In the genomic region with DNA sequence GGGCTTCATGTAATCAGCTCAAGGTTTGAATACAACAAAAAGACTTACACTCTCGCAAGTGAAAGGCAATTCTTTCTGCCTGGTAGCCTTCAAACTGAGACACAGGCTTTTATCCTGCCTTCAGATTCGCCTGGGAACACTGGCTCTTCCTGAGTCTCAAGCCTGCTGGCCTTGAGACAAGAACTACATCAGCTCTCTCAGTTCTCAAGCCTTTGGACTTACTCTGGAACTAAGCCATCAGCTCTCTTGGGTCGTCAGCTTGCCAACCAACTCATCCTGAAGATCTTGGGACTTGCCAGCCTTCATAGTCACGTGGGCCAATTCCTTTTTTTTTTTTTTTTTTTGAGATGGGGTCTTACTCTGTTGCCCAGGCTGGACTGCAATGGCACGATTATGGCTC, we compare ENCODE assay signal across 15 cellular contexts. TPM values are rescaled to one million over a fixed set of nuclear protein-coding genes. Genes with fewer than 3 reads are reported as not detected.
DNase-seq lines count a peak whose midpoint lies in the region; ATAC-seq, FAIRE-seq and TF ChIP-seq lines count a peak whose summit lies in the region.
"Had no signal": no experiment of that assay in that cellular context is flagged by ENCODE, and none has a peak within 500 bp of the region (broad histone marks: within the 10 kb centered on the region; RNA-seq: fewer than 3 reads in every experiment).

No MANE protein-coding gene starts in this region.

- H3K4me1 ChIP-seq in fibroblast of lung (ENCODE audit: control insufficient read depth, extremely low read depth, insufficient read depth, low read length) (no peaks in the 10 kb centered on the region), testis (peaks cover 24% of the 10 kb centered on the region)

- H3K4me1 Mint-ChIP-seq in WTC11, result peaks cover 4% of the 10 kb centered on the region; the same call in 1 of the 2 replicates

- H3K9me3 Mint-ChIP-seq in WTC11, result no peaks in the 10 kb centered on the region
- H3K9me3 Mint-ChIP-seq: naive thymus-derived CD4-positive, alpha-beta T cell had no signal

- peaks cover 14% of the 10 kb centered on the region; the same call in 1 of the 2 replicates for H3K36me3 Mint-ChIP-seq in WTC11

- no peaks in the 10 kb centered on the region for H3K79me2 ChIP-seq in fibroblast of lung (ENCODE audit: control insufficient read depth, insufficient read depth, low read length)

- WGBS in testis, 2 donors, result 41 to 49% methylated on average over 5 of the region's 5 CpGs

- peaks cover 1% of the 10 kb centered on the region for H3K36me3 ChIP-seq in fibroblast of lung (ENCODE audit: control insufficient read depth, insufficient read depth, low read length)
- H3K36me3 ChIP-seq in testis (ENCODE audit: low read depth, missing control alignments), result no peaks in the 10 kb centered on the region

- ATAC-seq in WTC11 (no peak), GM21723 (IDR thresholded peaks at IDR 0.05; ENCODE audit: unreplicated experiment) (no peak)
- ATAC-seq: naive thymus-derived CD4-positive, alpha-beta T cell had no signal

- no peak for DNase-seq in WTC11 (ENCODE audit: low spot score)
- peak; percentile 47 to 71 for DNase-seq in fibroblast of lung (ENCODE audit: low read depth in 2 of 2)
- DNase-seq in myocyte (ENCODE audit: low read depth), result peak; percentile 57
- peak; percentile 82 for DNase-seq in testis
- no peak for DNase-seq in frontal cortex (ENCODE audit: low spot score in 2 of 2)
- DNase-seq in T1000 (lab: John Stamatoyannopoulos, UW), result no peak
- no peak for DNase-seq in NCI-H1436 treated with DMSO at 0.1 percent for 48 hours (lab: John Stamatoyannopoulos, UW)
- DNase-seq: CD4-positive, CD25-positive, alpha-beta regulatory T cell; central memory CD4-positive, alpha-beta T cell; GDM1; naive thymus-derived CD4-positive, alpha-beta T cell; NCI-H1417 treated with DMSO at 0.1 percent for 48 hours had no signal

- H3K27ac Mint-ChIP-seq in WTC11, result peak overlapping the region; percentile 78; the same call in 1 of the 2 replicates

- H3K27me3 Mint-ChIP-seq in WTC11 (ENCODE audit: low read depth), result peaks cover 1% of the 10 kb centered on the region; the same call in 1 of the 2 replicates
- H3K27me3 Mint-ChIP-seq: CD4-positive, CD25-positive, alpha-beta regulatory T cell; naive thymus-derived CD4-positive, alpha-beta T cell had no signal

- no peak overlapping the region for H3K4me2 ChIP-seq in fibroblast of lung (ENCODE audit: extremely low read depth, insufficient read depth, low read length)

- H3K4me3 Mint-ChIP-seq in WTC11, result no peak overlapping the region
- H3K4me3 Mint-ChIP-seq: naive thymus-derived CD4-positive, alpha-beta T cell had no signal

- TF ChIP-seq CTCF in WTC11 (IDR thresholded peaks at IDR 0.05) (no peak), fibroblast of lung (conservative IDR thresholded peaks at IDR 0.05 in 1 of 2, IDR thresholded peaks at IDR 0.05 in 1 of 2; ENCODE audit: low read depth in 1 of 2, low read length in 2 of 2) (no peak), testis (IDR thresholded peaks at IDR 0.05) (no peak)

- H3K4me3 ChIP-seq in fibroblast of lung (replicated peaks in 1 of 4; ENCODE audit: control extremely low read depth in 1 of 4, insufficient read depth in 1 of 4, low read depth in 3 of 4, low read length in 4 of 4), result no peak overlapping the region
- H3K4me3 ChIP-seq in testis, result no peak overlapping the region

- POLR2A ChIA-PET in WTC11 (lab: Charles Lee), result interaction anchor here (0.6 to 0.7 kb wide), 2 partner anchors 308 to 1384 kb away, joined by 3 to 4 read pairs; no protein-coding TSS in a partner anchor

- intact Hi-C loops in testis (cut with DNase I; ENCODE audit: low total_unique reads), result no loop called here

- H4K20me1 ChIP-seq in fibroblast of lung (ENCODE audit: control insufficient read depth, extremely low read depth, insufficient read depth, low read length), result no peaks in the 10 kb centered on the region

- no peak for FAIRE-seq in frontal cortex (lab: Jason Lieb, UNC)

- no peak for TF ChIP-seq POLR2A in testis (IDR thresholded peaks at IDR 0.05)

- CTCF ChIA-PET in WTC11 (lab: Charles Lee), result interaction anchor here (0.6 to 2.9 kb wide), 9 partner anchors 10 to 191 kb away, joined by 3 to 17 read pairs (median 4); no protein-coding TSS in a partner anchor

- no peak overlapping the region for H3K9ac ChIP-seq in fibroblast of lung (ENCODE audit: insufficient read depth, low read length)

- no peak overlapping the region for H2AFZ ChIP-seq in fibroblast of lung (ENCODE audit: low read length)

- H3K27ac ChIP-seq in fibroblast of lung (ENCODE audit: insufficient read depth, low read length), result no peak overlapping the region
- H3K27ac ChIP-seq in testis, result peak overlapping the region; percentile 74 to 81
- H3K27ac ChIP-seq: VCaP had no signal

- H3K9me3 ChIP-seq in fibroblast of lung (ENCODE audit: control insufficient read depth, insufficient read depth, low read depth, low read length), result no peaks in the 10 kb centered on the region
- no peaks in the 10 kb centered on the region for H3K9me3 ChIP-seq in testis

- H3K27me3 ChIP-seq in fibroblast of lung (ENCODE audit: control insufficient read depth, insufficient read depth, low read length) (no peaks in the 10 kb centered on the region), testis (no peaks in the 10 kb centered on the region)

TF ChIP-seq in WTC11, 78 proteins besides CTCF, POLR2A, EP300 and RAD21:
- TF ChIP-seq ZNF121 (CRISPR knock-in tag; IDR thresholded peaks at IDR 0.05) (0 out of 2 replicates have a peak, but pooled peaks have one; percentile 52), PREB (CRISPR knock-in tag; IDR thresholded peaks at IDR 0.05; ENCODE audit: borderline replicate concordance) (no peak)

RNA-seq across cellular contexts. Expression of gene LRRC10B, which starts 35.7 kb away (rescaled TPM):
- total RNA-seq in WTC11 (2021), result 1.1 to 1.5 TPM (median 1.3 TPM) in 3 replicates
- under 0.01 and 0.17 TPM in 2 replicates for total RNA-seq in fibroblast of lung
- polyA plus RNA-seq in fibroblast of lung, result 0.02 TPM in 1 of 2 replicates, not detected in the other
- polyA plus RNA-seq in fibroblast of lung (2012), result not detected in 2 replicates
- polyA minus RNA-seq in fibroblast of lung (ENCODE audit: low replicate concordance), result not detected in 2 replicates
- not detected in 2 replicates for total RNA-seq in myocyte
- not detected for polyA plus RNA-seq in myocyte (2012)
- 1 to 10 TPM; 4.8 to 6.4 TPM for total RNA-seq in testis
- 5.5 TPM for polyA plus RNA-seq in testis (ENCODE audit: insufficient read depth, low read depth, low replicate concordance)
- 2.9 TPM for total RNA-seq in frontal cortex
- total RNA-seq: CD4-positive, CD25-positive, alpha-beta regulatory T cell; epithelial cell of proximal tubule; naive thymus-derived CD4-positive, alpha-beta T cell had no signal
- polyA plus RNA-seq: CD4-positive, CD25-positive, alpha-beta regulatory T cell; naive thymus-derived CD4-positive, alpha-beta T cell had no signal

RNA-seq across cellular contexts. Expression of gene SDHAF2, which starts 42.9 kb away (rescaled TPM):
- total RNA-seq in WTC11 (2021), result 36.2 to 36.8 TPM (median 36.5 TPM) in 3 replicates
- total RNA-seq in fibroblast of lung, result 34.4 and 61.8 TPM in 2 replicates
- polyA plus RNA-seq in fibroblast of lung, result 65.3 and 68.8 TPM in 2 replicates
- 40.2 and 47.8 TPM in 2 replicates for polyA plus RNA-seq in fibroblast of lung (2012)
- 115 and 120 TPM in 2 replicates for polyA minus RNA-seq in fibroblast of lung (ENCODE audit: low replicate concordance)
- total RNA-seq in myocyte, result 39.7 TPM in 2 replicates
- polyA plus RNA-seq in myocyte (2012), result 53.7 TPM
- total RNA-seq in testis, result 10 to 100 TPM; 66.2 to 85.4 TPM
- polyA plus RNA-seq in testis (ENCODE audit: insufficient read depth, low read depth, low replicate concordance), result 46.8 TPM
- total RNA-seq in frontal cortex, result 68.5 TPM

RNA-seq across cellular contexts. Expression of gene CPSF7, which starts 43.1 kb away (rescaled TPM):
- 86.0 to 90.7 TPM (median 88.3 TPM) in 3 replicates for total RNA-seq in WTC11 (2021)
- total RNA-seq in fibroblast of lung, result 14.4 and 18.0 TPM in 2 replicates
- 38.1 and 53.6 TPM in 2 replicates for polyA plus RNA-seq in fibroblast of lung
- polyA plus RNA-seq in fibroblast of lung (2012), result 39.6 and 42.7 TPM in 2 replicates
- 94.4 and 116 TPM in 2 replicates for polyA minus RNA-seq in fibroblast of lung (ENCODE audit: low replicate concordance)
- 40.6 and 41.2 TPM in 2 replicates for total RNA-seq in myocyte
- polyA plus RNA-seq in myocyte (2012), result 54.1 TPM
- total RNA-seq in testis, result 10 to 100 TPM; 84.2 to 86.5 TPM
- polyA plus RNA-seq in testis (ENCODE audit: insufficient read depth, low read depth, low replicate concordance), result 107 TPM
- total RNA-seq in frontal cortex, result 15.5 TPM

Comparison
In these comparisons a context has a peak if more than half of its experiments do, and no peak if none do; other contexts are left out.
1. DNase-seq: peak in fibroblast of lung (2 of 2), myocyte (single experiment) and testis (single experiment); none in WTC11 (single experiment), frontal cortex (0 of 2), T1000 (single experiment) and NCI-H1436 treated with DMSO at 0.1 percent for 48 hours (single experiment).